Comparison of ENCODE assay signal across 17 cellular contexts in the genomic region with DNA sequence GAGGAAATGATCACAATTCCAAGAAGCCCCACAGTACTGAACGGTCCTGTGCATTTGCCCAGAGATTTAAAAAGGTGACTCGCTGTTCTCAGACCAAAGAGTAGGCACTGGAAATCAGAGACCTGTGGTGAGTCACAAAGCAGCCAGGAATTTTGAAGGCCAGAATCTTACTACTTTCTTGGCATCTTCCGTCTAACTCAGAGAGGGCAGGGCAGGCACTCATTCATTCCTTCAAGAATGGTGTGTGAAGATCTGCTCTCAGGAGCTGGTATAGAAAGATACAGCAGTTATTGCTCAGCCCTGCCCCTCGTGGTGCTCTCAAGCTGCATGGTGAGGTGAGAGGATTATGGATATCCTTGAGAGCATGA. TPM values are rescaled to one million over a fixed set of nuclear protein-coding genes. Genes with fewer than 3 reads are reported as not detected.
A peak's percentile ranks its signal among the peaks of the same experiment; 100 is the strongest.
DNase-seq lines count a peak whose midpoint lies in the region; ATAC-seq and TF ChIP-seq lines count a peak whose summit lies in the region.
"Had no signal": no experiment of that assay in that cellular context is flagged by ENCODE, and none has a peak within 500 bp of the region (broad histone marks: within the 10 kb centered on the region; RNA-seq: fewer than 3 reads in every experiment).

No MANE protein-coding gene starts in this region.

- H3K27me3 ChIP-seq in breast epithelium: no peaks in the 10 kb centered on the region
- H3K27me3 ChIP-seq in hepatocyte: no peaks in the 10 kb centered on the region

- no peak for TF ChIP-seq POLR2A in breast epithelium (IDR thresholded peaks at IDR 0.05)

- TF ChIP-seq CTCF in MCF 10A (IDR thresholded peaks at IDR 0.05; ENCODE audit: unreplicated experiment): no peak
- TF ChIP-seq CTCF in breast epithelium (IDR thresholded peaks at IDR 0.05): no peak
- no peak for TF ChIP-seq CTCF in fibroblast of the aortic adventitia (IDR thresholded peaks at IDR 0.05; ENCODE audit: insufficient read depth, low read length)
- no peak for TF ChIP-seq CTCF in hepatocyte (IDR thresholded peaks at IDR 0.05; ENCODE audit: poor library complexity)

- intact Hi-C loops in MCF 10A (cut with micrococcal nuclease) (no loop called here), breast epithelium (cut with DNase I; ENCODE audit: low total_unique reads) (no loop called here)

- H3K27me3 Mint-ChIP-seq in MCF 10A (ENCODE audit: insufficient read depth, unreplicated experiment): no peaks in the 10 kb centered on the region
- H3K27me3 Mint-ChIP-seq: activated CD4-positive, alpha-beta memory T cell treated with anti-CD3 and anti-CD28 coated beads for 36 hours had no signal

- no peak overlapping the region for H3K27ac Mint-ChIP-seq in MCF 10A (ENCODE audit: low read depth, unreplicated experiment)
- H3K27ac Mint-ChIP-seq: activated CD4-positive, alpha-beta memory T cell treated with anti-CD3 and anti-CD28 coated beads for 36 hours; activated naive CD4-positive, alpha-beta T cell treated with anti-CD3 and anti-CD28 coated beads, Interleukin-2, amount 50 U/mL, for 72 hours had no signal

- no peaks in the 10 kb centered on the region for H3K9me3 Mint-ChIP-seq in MCF 10A (ENCODE audit: unreplicated experiment)
- H3K9me3 Mint-ChIP-seq: activated CD4-positive, alpha-beta memory T cell treated with anti-CD3 and anti-CD28 coated beads for 36 hours; activated T-cell treated with anti-CD3 and anti-CD28 coated beads, Interleukin-2, amount 50 U/mL, for 4 hours had no signal

- POLR2A ChIA-PET in MCF 10A (lab: Yijun Ruan, JAX): no interaction called here

- no peak overlapping the region for H3K4me3 ChIP-seq in breast epithelium
- H3K4me3 ChIP-seq in fibroblast of the aortic adventitia (ENCODE audit: low read depth, low read length): no peak overlapping the region
- H3K4me3 ChIP-seq in hepatocyte: no peak overlapping the region
- H3K4me3 ChIP-seq: left ventricle myocardium inferior had no signal

- no TSS peak for BruUV-seq in MCF 10A (replicated peaks; lab: Mats Ljungman, UMichigan)

- peaks cover 9% of the 10 kb centered on the region for H3K4me1 Mint-ChIP-seq in MCF 10A (ENCODE audit: insufficient read depth, unreplicated experiment)

- no peaks in the 10 kb centered on the region for H3K4me1 ChIP-seq in breast epithelium
- H3K4me1 ChIP-seq in hepatocyte (ENCODE audit: insufficient read depth): no peaks in the 10 kb centered on the region

- CTCF ChIA-PET in MCF 10A (lab: Yijun Ruan, JAX): interaction anchor here (0.6 to 1.2 kb wide), 3 partner anchors 11 to 331 kb away, joined by 3 read pairs; no protein-coding TSS in a partner anchor

- WGBS in hepatocyte (ENCODE audit: low lambda C conversion rate, missing lambda C conversion rate): 72% methylated on average over 4 of the region's 4 CpGs

- no peaks in the 10 kb centered on the region for H3K9me3 ChIP-seq in breast epithelium
- no peaks in the 10 kb centered on the region for H3K9me3 ChIP-seq in hepatocyte (ENCODE audit: low read depth)
- H3K9me3 ChIP-seq: left ventricle myocardium inferior had no signal

- H3K79me2 ChIP-seq in hepatocyte: no peaks in the 10 kb centered on the region
- H3K79me2 ChIP-seq: parathyroid adenoma had no signal

- no peak overlapping the region for H3K27ac ChIP-seq in breast epithelium
- H3K27ac ChIP-seq in hepatocyte: no peak overlapping the region
- H3K27ac ChIP-seq: left ventricle myocardium inferior, parathyroid adenoma had no signal

- no peak overlapping the region for H3K4me3 Mint-ChIP-seq in MCF 10A (ENCODE audit: unreplicated experiment)
- H3K4me3 Mint-ChIP-seq: activated CD4-positive, alpha-beta memory T cell treated with anti-CD3 and anti-CD28 coated beads for 36 hours; activated T-cell treated with anti-CD3 and anti-CD28 coated beads, Interleukin-2, amount 50 U/mL, for 4 hours had no signal

- H3K4me2 ChIP-seq in hepatocyte: no peak overlapping the region

- no peaks in the 10 kb centered on the region for H3K9me2 ChIP-seq in hepatocyte (replicated peaks; ENCODE audit: insufficient read depth)

- no peaks in the 10 kb centered on the region for H4K20me1 ChIP-seq in hepatocyte (ENCODE audit: insufficient read depth, poor library complexity, severe bottlenecking)

- H2AFZ ChIP-seq in hepatocyte: no peak overlapping the region
- H2AFZ ChIP-seq: parathyroid adenoma had no signal

- DNase-seq in MCF 10A (ENCODE audit: unreplicated experiment): peak; percentile 46
- no peak for DNase-seq in breast epithelium (ENCODE audit: low spot score in 2 of 2)
- peak; percentile 36 for DNase-seq in T1000 (lab: John Stamatoyannopoulos, UW)
- DNase-seq in fibroblast of the aortic adventitia (ENCODE audit: low read depth): peak; percentile 56
- no peak for DNase-seq in hepatocyte (ENCODE audit: low spot score)
- DNase-seq in SIG-M5 (lab: John Stamatoyannopoulos, UW): no peak
- DNase-seq: activated CD4-positive, alpha-beta memory T cell treated with anti-CD3 and anti-CD28 coated beads for 36 hours; activated T-cell treated with anti-CD3 and anti-CD28 coated beads, Interleukin-2, amount 50 U/mL, for 4 hours; left ventricle myocardium inferior; stimulated activated naive CD8-positive, alpha-beta T cell treated with anti-CD3 and anti-CD28 coated beads, Interleukin-15, Interleukin-2, amounts not matched to agents 100 U/mL and 50 U/mL, for 24 hours; SW 1271 had no signal

- no peaks in the 10 kb centered on the region for H3K36me3 Mint-ChIP-seq in MCF 10A (ENCODE audit: insufficient read depth, unreplicated experiment)
- H3K36me3 Mint-ChIP-seq: activated CD4-positive, alpha-beta memory T cell treated with anti-CD3 and anti-CD28 coated beads for 36 hours; activated naive CD4-positive, alpha-beta T cell treated with anti-CD3 and anti-CD28 coated beads, Interleukin-2, amount 50 U/mL, for 72 hours had no signal

- H3K36me3 ChIP-seq in breast epithelium: no peaks in the 10 kb centered on the region
- H3K36me3 ChIP-seq in hepatocyte (replicated peaks; ENCODE audit: insufficient read depth, low read depth): no peaks in the 10 kb centered on the region
- H3K36me3 ChIP-seq: left ventricle myocardium inferior had no signal

- ATAC-seq in GM21447 (IDR thresholded peaks at IDR 0.05; ENCODE audit: unreplicated experiment) (no peak), GM18520 (IDR thresholded peaks at IDR 0.05; ENCODE audit: unreplicated experiment) (no peak)
- ATAC-seq: activated naive CD4-positive, alpha-beta T cell treated with anti-CD3 and anti-CD28 coated beads, Interleukin-2, amount 50 U/mL, for 72 hours; activated T-cell treated with anti-CD3 and anti-CD28 coated beads, Interleukin-2, amount 50 U/mL, for 4 hours; stimulated activated naive CD8-positive, alpha-beta T cell treated with anti-CD3 and anti-CD28 coated beads, Interleukin-15, Interleukin-2, amounts not matched to agents 100 U/mL and 50 U/mL, for 24 hours had no signal

RNA-seq across cellular contexts. Expression of a gene that starts 57.9 kb away (rescaled TPM):
- total RNA-seq in MCF 10A (2022): not detected in 2 replicates
- total RNA-seq in breast epithelium: 1 to 10 TPM in 2 of 3 donors, under 1 TPM in 1; 0.48 to 2.9 (median 1.5) TPM
- total RNA-seq in fibroblast of the aortic adventitia (ENCODE audit: low replicate concordance): 0.08 TPM in 1 of 2 replicates, not detected in the other
- total RNA-seq in hepatocyte: 1.5 and 1.6 TPM in 2 replicates
- polyA plus RNA-seq in hepatocyte: 1.5 TPM in 1 of 2 replicates, not detected in the other
- total RNA-seq: activated CD4-positive, alpha-beta memory T cell treated with anti-CD3 and anti-CD28 coated beads for 36 hours; activated naive CD4-positive, alpha-beta T cell treated with anti-CD3 and anti-CD28 coated beads, Interleukin-2, amount 50 U/mL, for 72 hours; activated T-cell treated with anti-CD3 and anti-CD28 coated beads, Interleukin-2, amount 50 U/mL, for 4 hours; fibroblast of villous mesenchyme; HT-29 had no signal

Comparison
In these comparisons a context has a peak if more than half of its experiments do, and no peak if none do; other contexts are left out.
1. DNase-seq: peak in MCF 10A (single experiment), T1000 (single experiment) and fibroblast of the aortic adventitia (single experiment); none in breast epithelium (0 of 2), hepatocyte (single experiment) and SIG-M5 (single experiment).